ENCODE assay signal across 12 cellular contexts in genomic region chr22:49091917-49092545, GRCh38.
"Had no signal": no experiment of that assay in that cellular context is flagged by ENCODE, and none has a peak within 500 bp of the region (broad histone marks: within the 10 kb centered on the region; RNA-seq: fewer than 3 reads in every experiment).

No MANE protein-coding gene starts in this region.

- FAIRE-seq: frontal cortex had no signal

- H3K9me3 ChIP-seq: body of pancreas, heart left ventricle, left lung, upper lobe of left lung had no signal

- H3K4me3 ChIP-seq: body of pancreas, heart left ventricle, left lung, upper lobe of left lung had no signal

- H3K36me3 ChIP-seq: heart left ventricle, left lung, upper lobe of left lung had no signal

- H3K4me1 ChIP-seq: body of pancreas, heart left ventricle, left lung, upper lobe of left lung had no signal

- DNase-seq: activated B cell treated with CpG ODN at 0.5 μM for 24 hours; activated CD4-positive, alpha-beta T cell treated with anti-CD3 and anti-CD28 coated beads, Interleukin-2, amount 10 ng/mL, durations not matched to agents 7 days and 5 days; body of pancreas; effector memory CD4-positive, alpha-beta T cell; heart left ventricle; islet precursor cell; stimulated activated CD4-positive, alpha-beta T cell treated with anti-CD3 and anti-CD28 coated beads, Interleukin-4, amount 100 ng/mL, for 1 hour; stimulated activated CD8-positive, alpha-beta memory T cell treated with anti-CD3 and anti-CD28 coated beads, Interleukin-4, amount 100 ng/mL, for 48 hours; stimulated activated naive CD8-positive, alpha-beta T cell treated with anti-CD3 and anti-CD28 coated beads, Interleukin-15, Interleukin-2, amounts not matched to agents 100 U/mL and 50 U/mL, for 24 hours; upper lobe of left lung had no signal

- H3K27ac ChIP-seq: body of pancreas, heart left ventricle, left lung, upper lobe of left lung had no signal

- ATAC-seq: body of pancreas; heart left ventricle; left lung; stimulated activated naive CD8-positive, alpha-beta T cell treated with anti-CD3 and anti-CD28 coated beads, Interleukin-15, Interleukin-2, amounts not matched to agents 100 U/mL and 50 U/mL, for 24 hours had no signal
